8 cellular contexts compared by ENCODE assay signal in genomic region chr12:113462117-113462774, GRCh38. TPM values are rescaled to one million over a fixed set of nuclear protein-coding genes. Genes with fewer than 3 reads are reported as not detected.
DNase-seq lines count a peak whose midpoint lies in the region; ATAC-seq and TF ChIP-seq lines count a peak whose summit lies in the region.

No MANE protein-coding gene starts in this region.

- H3K9ac ChIP-seq in neuronal stem cell (ENCODE audit: low read depth, low read length, poor library complexity) = no peak overlapping the region

- H2BK120ac ChIP-seq in neuronal stem cell (ENCODE audit: low read depth, low read length) = no peak overlapping the region

- BruUV-seq in Panc1 (replicated peaks; lab: Mats Ljungman, UMichigan) = no TSS peak

- CTCF ChIA-PET in Panc1 (lab: Charles Lee) = interaction anchor here (0.7 to 1.5 kb wide), 3 partner anchors 46 to 298 kb away, joined by 3 to 4 read pairs (median 3); partner anchors contain the start of gene DDX54

- H2BK12ac ChIP-seq in neuronal stem cell (ENCODE audit: low read length) = no peak overlapping the region

- peaks cover 8% of the 10 kb centered on the region for H3K4me1 ChIP-seq in Panc1 (ENCODE audit: control insufficient read depth, insufficient read depth, low read length)
- H3K4me1 ChIP-seq in neuronal stem cell (ENCODE audit: control insufficient read depth in 2 of 2, insufficient read depth in 1 of 2, low read depth in 1 of 2, low read length in 2 of 2) = peaks cover 14 to 23% of the 10 kb centered on the region in 2 donors

- no peak overlapping the region for H2BK15ac ChIP-seq in neuronal stem cell (ENCODE audit: low read length)

- ATAC-seq in Panc1 (peak; percentile 87), HG02763 (IDR thresholded peaks at IDR 0.05; ENCODE audit: unreplicated experiment) (no peak)

- no peak overlapping the region for H2AK5ac ChIP-seq in neuronal stem cell (ENCODE audit: low read depth, low read length)

- no CpG with 5 or more reads among the region's 25 CpGs for WGBS in neuronal stem cell (ENCODE audit: extremely low coverage in 2 of 2, insufficient read length in 2 of 2, insufficient replicate concordance in 1 of 2), 2 donors

- H3K27ac ChIP-seq in Panc1 (ENCODE audit: low read length) (no peak overlapping the region), neuronal stem cell (replicated peaks; ENCODE audit: low read length) (no peak overlapping the region)

- H3K14ac ChIP-seq in neuronal stem cell (ENCODE audit: low read length) = no peak overlapping the region

- no peak overlapping the region for H4K8ac ChIP-seq in neuronal stem cell (ENCODE audit: low read depth, low read length)

- POLR2A ChIA-PET in Panc1 (lab: Charles Lee) = interaction anchor here (0.6 kb wide), 1 partner anchor 38 kb away, joined by 3 read pairs; no protein-coding TSS in a partner anchor

- no peak overlapping the region for H3K18ac ChIP-seq in neuronal stem cell (ENCODE audit: low read length)

- H3K9me3 ChIP-seq in Panc1 (ENCODE audit: control insufficient read depth, insufficient read depth, low read depth, low read length) (no peaks in the 10 kb centered on the region), neuronal stem cell (replicated peaks in 1 of 2; ENCODE audit: control insufficient read depth in 2 of 2, insufficient read depth in 1 of 2, low read depth in 1 of 2, low read length in 2 of 2) (peaks cover 0 to 5% of the 10 kb centered on the region in 2 donors)

- H3K79me1 ChIP-seq in neuronal stem cell (ENCODE audit: low read depth, low read length) = peaks cover 4% of the 10 kb centered on the region

- H3K4ac ChIP-seq in neuronal stem cell (ENCODE audit: low read length) = no peak overlapping the region

- DNase-seq in DMS 273 (lab: John Stamatoyannopoulos, UW; ENCODE audit: unreplicated experiment) = peak; percentile 81
- peak; percentile 88 for DNase-seq in HuH-7 (ENCODE audit: low spot score)
- DNase-seq in Panc1 (ENCODE audit: low read depth, low spot score) = peak; percentile 38
- DNase-seq in activated T-helper 1 cell treated with Interleukin-2 at 50 U/mL for 16 hours (ENCODE audit: low read depth) = peak; percentile 38
- peak; percentile 76 for DNase-seq in fibroblast of the aortic adventitia (ENCODE audit: low read depth)
- peak; percentile 78 for DNase-seq in neuronal stem cell (ENCODE audit: low spot score)
- DNase-seq in stromal cell of bone marrow (ENCODE audit: low read depth) = peak; percentile 43

- intact Hi-C loops in Panc1 (cut with micrococcal nuclease; ENCODE audit: unreplicated experiment) = loop anchor here (2.0 kb wide), 1 partner anchor 451 kb away; no protein-coding TSS in a partner anchor

- TF ChIP-seq CTCF in Panc1 (IDR thresholded peaks at IDR 0.05) (peak; percentile 90), fibroblast of the aortic adventitia (IDR thresholded peaks at IDR 0.05; ENCODE audit: insufficient read depth, low read length) (peak; percentile 95)

- H3K27me3 ChIP-seq in Panc1 (ENCODE audit: control insufficient read depth, insufficient read depth, low read length) = peaks cover 32% of the 10 kb centered on the region
- H3K27me3 ChIP-seq in neuronal stem cell (ENCODE audit: control insufficient read depth in 3 of 3, insufficient read depth in 3 of 3, low read depth in 1 of 3, low read length in 3 of 3) = peaks cover 6 to 88% (median 27%) of the 10 kb centered on the region in 3 experiments

- H4K91ac ChIP-seq in neuronal stem cell (ENCODE audit: low read depth, low read length, poor library complexity) = no peak overlapping the region

- peak overlapping the region; percentile 54 for H2AFZ ChIP-seq in neuronal stem cell (ENCODE audit: low read length)

- H3K4me3 ChIP-seq in Panc1 (ENCODE audit: low read depth in 2 of 2, low read length in 2 of 2) = peak overlapping the region; percentile 21 to 51
- H3K4me3 ChIP-seq in fibroblast of the aortic adventitia (ENCODE audit: low read depth, low read length) = peak overlapping the region; percentile 35
- no peak overlapping the region for H3K4me3 ChIP-seq in neuronal stem cell (ENCODE audit: low read length in 2 of 2)

- no peaks in the 10 kb centered on the region for H3K36me3 ChIP-seq in Panc1 (ENCODE audit: control insufficient read depth, insufficient read depth, low read length)
- peaks cover 0 to 5% of the 10 kb centered on the region in 2 donors for H3K36me3 ChIP-seq in neuronal stem cell (replicated peaks in 1 of 2; ENCODE audit: control insufficient read depth in 2 of 2, insufficient read depth in 2 of 2, low read length in 2 of 2)

- H2BK5ac ChIP-seq in neuronal stem cell (ENCODE audit: low read length) = no peak overlapping the region

- peak overlapping the region; percentile 44 for H3K23ac ChIP-seq in neuronal stem cell (ENCODE audit: low read depth, low read length, poor library complexity)

- in situ Hi-C loops in Panc1 (cut with HindIII; ENCODE audit: low pct_unique_long_range_greater_than_20kb, low sequenced_read_pairs) = no loop called here

- no peak overlapping the region for H3K4me2 ChIP-seq in neuronal stem cell (ENCODE audit: insufficient read depth, low read length, poor library complexity, severe bottlenecking)

RNA-seq across cellular contexts. Expression of gene LHX5, which starts 9.4 kb away (rescaled TPM):
- total RNA-seq in Panc1 (2021; ENCODE audit: unreplicated experiment) (not detected), fibroblast of the aortic adventitia (ENCODE audit: low replicate concordance) (not detected in 2 replicates)
- not detected for polyA plus RNA-seq in Panc1 (2012; ENCODE audit: insufficient read length)
- polyA plus RNA-seq in neuronal stem cell (2013, experiment 1 of 2) = 8.4 TPM
- polyA plus RNA-seq in neuronal stem cell (2013, experiment 2 of 2) = 8.3 TPM

RNA-seq across cellular contexts. Expression of gene SDSL, which starts 40.1 kb away (rescaled TPM):
- total RNA-seq in Panc1 (2021; ENCODE audit: unreplicated experiment) (5.8 TPM), fibroblast of the aortic adventitia (ENCODE audit: low replicate concordance) (1.9 and 5.9 TPM in 2 replicates)
- polyA plus RNA-seq in Panc1 (2012; ENCODE audit: insufficient read length) = 17.2 TPM
- 1.0 TPM for polyA plus RNA-seq in neuronal stem cell (2013, experiment 1 of 2)
- 0.90 TPM for polyA plus RNA-seq in neuronal stem cell (2013, experiment 2 of 2)

RNA-seq across cellular contexts. Expression of gene SDS, which starts 58.6 kb away (rescaled TPM):
- 0.15 TPM for total RNA-seq in Panc1 (2021; ENCODE audit: unreplicated experiment)
- not detected for polyA plus RNA-seq in Panc1 (2012; ENCODE audit: insufficient read length)
- total RNA-seq in fibroblast of the aortic adventitia (ENCODE audit: low replicate concordance) = not detected in 2 replicates
- polyA plus RNA-seq in neuronal stem cell (2013, experiment 1 of 2) = 0.08 TPM
- polyA plus RNA-seq in neuronal stem cell (2013, experiment 2 of 2) = 0.07 TPM

Comparison
In these comparisons a context has a peak if more than half of its experiments do, and no peak if none do; other contexts are left out.
1. DNase-seq: peak in every context shown above with its lines; median percentile 88 in HuH-7; 81 in DMS 273; 78 in neuronal stem cell; 76 in fibroblast of the aortic adventitia; 43 in stromal cell of bone marrow; 38 in Panc1; 38 in activated T-helper 1 cell treated with Interleukin-2 at 50 U/mL for 16 hours.
2. H3K4me3 ChIP-seq: peak in Panc1 (2 of 2) and fibroblast of the aortic adventitia (single experiment); none in neuronal stem cell (0 of 2).